In genomic region chr1:110850632-110851031, GRCh38 we compare ENCODE assay signal across 30 cellular contexts. TPM values are rescaled to one million over a fixed set of nuclear protein-coding genes. Genes with fewer than 3 reads are reported as not detected.
"Had no signal": no experiment of that assay in that cellular context is flagged by ENCODE, and none has a peak within 500 bp of the region (broad histone marks: within the 10 kb centered on the region; RNA-seq: fewer than 3 reads in every experiment).

No MANE protein-coding gene starts in this region.

- H3K27me3 ChIP-seq: adrenal gland, ascending aorta, brain microvascular endothelial cell, foreskin keratinocyte, right lobe of liver, tibial artery had no signal

- H3K27ac Mint-ChIP-seq: activated CD4-positive, alpha-beta T cell treated with anti-CD3 and anti-CD28 coated beads, Interleukin-2, amount 10 ng/mL, durations not matched to agents 7 days and 5 days; activated naive CD8-positive, alpha-beta T cell; activated T-cell treated with anti-CD3 and anti-CD28 coated beads, Interleukin-2, amount 50 U/mL, for 24 hours; activated T-helper 2 cell treated with anti-CD3 and anti-CD28 coated beads, Interferon-gamma antibody, Interleukin-2, Interleukin-4, amounts not matched to agents 10 μg/mL and 5 μg/mL and 100 μg/mL, durations not matched to agents 14 hours and 24 hours and 36 hours; immature natural killer cell; memory B cell; nephron progenitor cell; stimulated activated effector memory CD8-positive, alpha-beta T cell treated with anti-CD3 and anti-CD28 coated beads, Interleukin-12 subunit alpha, Interleukin-12 subunit beta, amount 100 ng/mL, for 72 hours; stimulated activated naive CD8-positive, alpha-beta T cell treated with anti-CD3 and anti-CD28 coated beads, Interleukin-15, amount 100 ng/mL, for 72 hours had no signal

- H3K79me2 ChIP-seq: parathyroid adenoma had no signal

- H3K9me3 ChIP-seq: adrenal gland, ascending aorta, right lobe of liver, tibial artery had no signal

- H3K4me3 ChIP-seq: adrenal gland, ascending aorta, right lobe of liver, tibial artery had no signal

- H3K4me3 Mint-ChIP-seq: activated CD4-positive, alpha-beta T cell treated with anti-CD3 and anti-CD28 coated beads, Interleukin-2, amount 10 ng/mL, durations not matched to agents 7 days and 5 days; activated naive CD8-positive, alpha-beta T cell; activated T-cell treated with anti-CD3 and anti-CD28 coated beads, Interleukin-2, amount 50 U/mL, for 24 hours; immature natural killer cell; memory B cell; nephron progenitor cell; stimulated activated effector memory CD8-positive, alpha-beta T cell treated with anti-CD3 and anti-CD28 coated beads, Interleukin-12 subunit alpha, Interleukin-12 subunit beta, amount 100 ng/mL, for 72 hours; stimulated activated naive CD8-positive, alpha-beta T cell treated with anti-CD3 and anti-CD28 coated beads, Interleukin-15, amount 100 ng/mL, for 72 hours had no signal

- H3K36me3 ChIP-seq: adrenal gland, ascending aorta, brain microvascular endothelial cell, right lobe of liver, tibial artery had no signal

- H2AFZ ChIP-seq: parathyroid adenoma had no signal

- FAIRE-seq: small intestine had no signal

- H3K9ac ChIP-seq: parathyroid adenoma had no signal

- DNase-seq: activated CD4-positive, alpha-beta T cell treated with anti-CD3 and anti-CD28 coated beads, Interleukin-2, amount 10 ng/mL, durations not matched to agents 7 days and 5 days; activated naive CD4-positive, alpha-beta T cell; activated T-cell treated with anti-CD3 and anti-CD28 coated beads, Interleukin-2, amount 50 U/mL, for 24 hours; adrenal gland; brain microvascular endothelial cell; central memory CD4-positive, alpha-beta T cell; dermis blood vessel endothelial cell; effector CD8-positive, alpha-beta T cell; foreskin keratinocyte; immature natural killer cell; nephron progenitor cell; nucleus accumbens; right lobe of liver; small intestine; stimulated activated CD4-positive, alpha-beta T cell treated with anti-CD3 and anti-CD28 coated beads, Interleukin-2, amount 100 ng/mL, for 24 hours; stimulated activated naive CD8-positive, alpha-beta T cell treated with anti-CD3 and anti-CD28 coated beads, Interleukin-15, amount 100 ng/mL, for 72 hours; T-helper 2 cell; tibial artery had no signal

- H3K4me1 ChIP-seq: adrenal gland, ascending aorta, foreskin keratinocyte, parathyroid adenoma, right lobe of liver, tibial artery had no signal

- H3K27ac ChIP-seq: adrenal gland, ascending aorta, brain microvascular endothelial cell, foreskin keratinocyte, parathyroid adenoma, right lobe of liver, tibial artery, VCaP had no signal

- H3K4me1 Mint-ChIP-seq: nephron progenitor cell; stimulated activated effector memory CD8-positive, alpha-beta T cell treated with anti-CD3 and anti-CD28 coated beads, Interleukin-12 subunit alpha, Interleukin-12 subunit beta, amount 100 ng/mL, for 72 hours had no signal

- H3K36me3 Mint-ChIP-seq: activated naive CD8-positive, alpha-beta T cell; memory B cell; stimulated activated effector memory CD8-positive, alpha-beta T cell treated with anti-CD3 and anti-CD28 coated beads, Interleukin-12 subunit alpha, Interleukin-12 subunit beta, amount 100 ng/mL, for 72 hours had no signal

- H3K27me3 Mint-ChIP-seq: activated naive CD8-positive, alpha-beta T cell; memory B cell; stimulated activated naive CD8-positive, alpha-beta T cell treated with anti-CD3 and anti-CD28 coated beads, Interleukin-15, amount 100 ng/mL, for 72 hours had no signal

- ATAC-seq: activated CD4-positive, CD25-positive, alpha-beta regulatory T cell treated with anti-CD3 and anti-CD28 coated beads, Interleukin-2, amount 50 U/mL, for 24 hours; foreskin keratinocyte; stimulated activated effector memory CD8-positive, alpha-beta T cell treated with anti-CD3 and anti-CD28 coated beads, Interleukin-12 subunit alpha, Interleukin-12 subunit beta, amount 100 ng/mL, for 72 hours; stimulated activated naive CD8-positive, alpha-beta T cell treated with anti-CD3 and anti-CD28 coated beads, Interleukin-15, amount 100 ng/mL, for 72 hours had no signal

RNA-seq across cellular contexts. Expression of gene CD53, which starts 22.3 kb away (rescaled TPM):
- total RNA-seq: dermis blood vessel endothelial cell, foreskin keratinocyte, glomerular endothelial cell, kidney epithelial cell, myocyte, pulmonary artery endothelial cell had no signal
- polyA plus RNA-seq: foreskin keratinocyte had no signal
